ENCODE assay signal across 8 cellular contexts in genomic region chr4:55819634-55820033, GRCh38. TPM values are rescaled to one million over a fixed set of nuclear protein-coding genes. Genes with fewer than 3 reads are reported as not detected.
DNase-seq lines count a peak whose midpoint lies in the region; ATAC-seq and TF ChIP-seq lines count a peak whose summit lies in the region.

Gene EXOC1L, plus strand, starts transcription at chr4:55819790. Its CDS starts 237 bp downstream, at chr4:55820027.

- CTCF ChIA-PET in IMR-90 (lab: Yijun Ruan, JAX): no interaction called here

- no peaks in the 10 kb centered on the region for H3K9me3 Mint-ChIP-seq in endodermal cell

- peak within 1 kb of the TSS; percentile 21; the same call in 1 of the 2 replicates for H3K4me3 ChIP-seq in AG09309 (ENCODE audit: control insufficient read depth, low read depth, low read length)
- peak within 1 kb of the TSS; percentile 29 for H3K4me3 ChIP-seq in IMR-90 (ENCODE audit: insufficient read depth, low read depth, low read length)
- H3K4me3 ChIP-seq in endodermal cell (ENCODE audit: low read length): peak within 1 kb of the TSS; percentile 52

- H3K27ac ChIP-seq in IMR-90 (ENCODE audit: insufficient read depth, low read length): no peak within 1 kb of the TSS
- no peak within 1 kb of the TSS for H3K27ac ChIP-seq in endodermal cell (ENCODE audit: low read depth, low read length)

- no peak for TF ChIP-seq POLR2A in IMR-90 (IDR thresholded peaks at IDR 0.05; ENCODE audit: low read depth, low read length)

- no peaks in the 10 kb centered on the region for H3K79me1 ChIP-seq in IMR-90 (ENCODE audit: low read depth in 1 of 2, low read length in 2 of 2)

- in situ Hi-C loops in IMR-90 (cut with MboI; ENCODE audit: low sequenced_read_pairs): no loop called here

- no peak within 1 kb of the TSS for H2AFZ ChIP-seq in IMR-90 (replicated peaks; ENCODE audit: low read length, poor library complexity)

- no peaks in the 10 kb centered on the region for H3K27me3 Mint-ChIP-seq in endodermal cell (ENCODE audit: insufficient read depth)

- H4K8ac ChIP-seq in IMR-90 (ENCODE audit: low read depth in 2 of 2, low read length in 2 of 2): no peak within 1 kb of the TSS

- TF ChIP-seq CTCF in AG09309 (IDR thresholded peaks at IDR 0.05; ENCODE audit: control insufficient read depth, insufficient read depth, low read depth, low read length, missing control alignments) (no peak), IMR-90 (conservative IDR thresholded peaks at IDR 0.05; ENCODE audit: low read depth, low read length) (no peak), endodermal cell (conservative IDR thresholded peaks at IDR 0.05) (peak; percentile 60)

- H4K20me1 ChIP-seq in IMR-90 (ENCODE audit: insufficient read depth, low read length): no peaks in the 10 kb centered on the region

- no peak for TF ChIP-seq RAD21 in IMR-90 (IDR thresholded peaks at IDR 0.05; ENCODE audit: low read length)

- H3K23ac ChIP-seq in IMR-90 (ENCODE audit: low read depth, low read length): no peak within 1 kb of the TSS

- ATAC-seq in IMR-90 (ENCODE audit: low read depth) (peak; percentile 88), GM19023 (IDR thresholded peaks at IDR 0.05; ENCODE audit: unreplicated experiment) (no peak), HG03460 (IDR thresholded peaks at IDR 0.05; ENCODE audit: unreplicated experiment) (no peak)

- H3K9me1 ChIP-seq in IMR-90 (ENCODE audit: insufficient read depth, low read length): no peaks in the 10 kb centered on the region

- BruUV-seq in IMR-90 (replicated peaks; lab: Mats Ljungman, UMichigan): no TSS peak

- peak within 1 kb of the TSS; percentile 46 for H3K27ac Mint-ChIP-seq in endodermal cell

- peaks cover 8% of the 10 kb centered on the region for H3K4me1 Mint-ChIP-seq in endodermal cell

- peak within 1 kb of the TSS; percentile 22 for H3K4me3 Mint-ChIP-seq in endodermal cell

- no peak within 1 kb of the TSS for H2BK120ac ChIP-seq in IMR-90 (ENCODE audit: low read depth, low read length)

- H3K4me2 ChIP-seq in IMR-90 (ENCODE audit: low read depth, low read length): peak within 1 kb of the TSS; percentile 78

- H4K5ac ChIP-seq in IMR-90 (ENCODE audit: low read depth, low read length): no peak within 1 kb of the TSS

- intact Hi-C loops in IMR-90 (cut with micrococcal nuclease): no loop called here

- no peak within 1 kb of the TSS for H3K18ac ChIP-seq in IMR-90 (ENCODE audit: low read depth, low read length)

- no peaks in the 10 kb centered on the region for H3K36me3 Mint-ChIP-seq in endodermal cell (ENCODE audit: low read depth)

- no peak within 1 kb of the TSS for H3K4ac ChIP-seq in IMR-90 (ENCODE audit: low read depth, low read length)

- H3K14ac ChIP-seq in IMR-90 (replicated peaks; ENCODE audit: low read depth, low read length): no peak within 1 kb of the TSS

- no peaks in the 10 kb centered on the region for H3K36me3 ChIP-seq in IMR-90 (ENCODE audit: control insufficient read depth, insufficient read depth, low read length)
- no peaks in the 10 kb centered on the region for H3K36me3 ChIP-seq in endodermal cell (ENCODE audit: control insufficient read depth, insufficient read depth, low read length)

- dilution Hi-C loops in IMR-90 (cut with HindIII; ENCODE audit: low sequenced_read_pairs, unreplicated experiment): no loop called here

- no peak within 1 kb of the TSS for H4K91ac ChIP-seq in IMR-90 (ENCODE audit: insufficient read depth, low read depth, low read length)

- H3K4me1 ChIP-seq in IMR-90 (ENCODE audit: control insufficient read depth, insufficient read depth, low read length) (no peaks in the 10 kb centered on the region), endodermal cell (ENCODE audit: control insufficient read depth, insufficient read depth, low read length) (no peaks in the 10 kb centered on the region)

- no peak within 1 kb of the TSS for H2BK15ac ChIP-seq in IMR-90 (ENCODE audit: low read depth, low read length)

- H2BK20ac ChIP-seq in IMR-90 (ENCODE audit: low read depth, low read length): no peak within 1 kb of the TSS

- H2AK9ac ChIP-seq in IMR-90 (replicated peaks; ENCODE audit: low read depth, low read length, poor library complexity): no peak within 1 kb of the TSS

- DNase-seq in AG09309 (ENCODE audit: low read depth) (no peak), IMR-90 (no peak), endodermal cell (peak; percentile 95), myocyte (ENCODE audit: low read depth) (peak; percentile 43), cortex of kidney (lab: John Stamatoyannopoulos, UW) (no peak), GDM1 (lab: John Stamatoyannopoulos, UW) (no peak)

- peaks cover 8% of the 10 kb centered on the region for H3K27me3 ChIP-seq in IMR-90 (ENCODE audit: control insufficient read depth, insufficient read depth, low read length)
- H3K27me3 ChIP-seq in endodermal cell (ENCODE audit: control insufficient read depth, insufficient read depth, low read length, poor library complexity, severe bottlenecking): no peaks in the 10 kb centered on the region

- POLR2A ChIA-PET in IMR-90 (lab: Charles Lee; ENCODE audit: unreplicated experiment): no interaction called here

- H2AK5ac ChIP-seq in IMR-90 (ENCODE audit: low read depth, low read length): no peak within 1 kb of the TSS

- H3K56ac ChIP-seq in IMR-90 (ENCODE audit: extremely low read depth, insufficient read depth, low read length): no peak within 1 kb of the TSS

- H3K9ac ChIP-seq in IMR-90 (ENCODE audit: low read depth, low read length) (peak within 1 kb of the TSS; percentile 36; the same call in 1 of the 2 replicates), endodermal cell (ENCODE audit: extremely low read depth, low read length, poor library complexity, severe bottlenecking) (no peak within 1 kb of the TSS)

- H3K9me3 ChIP-seq in IMR-90 (ENCODE audit: control insufficient read depth, insufficient read depth, low read length) (no peaks in the 10 kb centered on the region), endodermal cell (ENCODE audit: control insufficient read depth, low read length) (peaks cover 7% of the 10 kb centered on the region)

- H2BK5ac ChIP-seq in IMR-90 (ENCODE audit: low read depth, low read length, poor library complexity, severe bottlenecking): no peak within 1 kb of the TSS

- no CpG with 5 or more reads among the region's 13 CpGs for WGBS in IMR-90 (ENCODE audit: extremely low coverage in 2 of 2, insufficient read length in 1 of 2), 2 experiments
- 4 to 6% methylated on average over 11 to 13 of the region's 13 CpGs for WGBS in endodermal cell (ENCODE audit: insufficient coverage in 1 of 2, insufficient read length in 1 of 2), 2 experiments

TF ChIP-seq in IMR-90, 13 proteins besides CTCF, POLR2A, EP300 and RAD21:
- no peak for TF ChIP-seq RFX5 (IDR thresholded peaks at IDR 0.05; ENCODE audit: low read depth, low read length)
- no peak for TF ChIP-seq MAFK (IDR thresholded peaks at IDR 0.05; ENCODE audit: low read depth, low read length)
- TF ChIP-seq SMC3 (IDR thresholded peaks at IDR 0.05; ENCODE audit: low read depth, low read length): no peak
- TF ChIP-seq NFE2L2 (IDR thresholded peaks at IDR 0.05; ENCODE audit: low read depth, low read length): no peak
- TF ChIP-seq RCOR1 (IDR thresholded peaks at IDR 0.05; ENCODE audit: insufficient replicate concordance, low read length): no peak
- TF ChIP-seq FOS (IDR thresholded peaks at IDR 0.05; ENCODE audit: low read depth, low read length): no peak
- TF ChIP-seq MXI1 (IDR thresholded peaks at IDR 0.05; ENCODE audit: borderline replicate concordance, low read depth, low read length): no peak
- TF ChIP-seq BHLHE40 (IDR thresholded peaks at IDR 0.05; ENCODE audit: low read depth, low read length): no peak
- TF ChIP-seq CEBPB (IDR thresholded peaks at IDR 0.05; ENCODE audit: low read depth, low read length): no peak
- TF ChIP-seq MAZ (IDR thresholded peaks at IDR 0.05; ENCODE audit: borderline replicate concordance, low read depth, low read length): no peak
- no peak for TF ChIP-seq CHD1 (IDR thresholded peaks at IDR 0.05; ENCODE audit: low read depth, low read length)
- TF ChIP-seq, protein P1, sequence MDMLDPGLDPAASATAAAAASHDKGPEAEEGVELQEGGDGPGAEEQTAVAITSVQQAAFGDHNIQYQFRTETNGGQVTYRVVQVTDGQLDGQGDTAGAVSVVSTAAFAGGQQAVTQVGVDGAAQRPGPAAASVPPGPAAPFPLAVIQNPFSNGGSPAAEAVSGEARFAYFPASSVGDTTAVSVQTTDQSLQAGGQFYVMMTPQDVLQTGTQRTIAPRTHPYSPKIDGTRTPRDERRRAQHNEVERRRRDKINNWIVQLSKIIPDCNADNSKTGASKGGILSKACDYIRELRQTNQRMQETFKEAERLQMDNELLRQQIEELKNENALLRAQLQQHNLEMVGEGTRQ (IDR thresholded peaks at IDR 0.05; ENCODE audit: low read depth, low read length): no peak
- TF ChIP-seq, protein P2, sequence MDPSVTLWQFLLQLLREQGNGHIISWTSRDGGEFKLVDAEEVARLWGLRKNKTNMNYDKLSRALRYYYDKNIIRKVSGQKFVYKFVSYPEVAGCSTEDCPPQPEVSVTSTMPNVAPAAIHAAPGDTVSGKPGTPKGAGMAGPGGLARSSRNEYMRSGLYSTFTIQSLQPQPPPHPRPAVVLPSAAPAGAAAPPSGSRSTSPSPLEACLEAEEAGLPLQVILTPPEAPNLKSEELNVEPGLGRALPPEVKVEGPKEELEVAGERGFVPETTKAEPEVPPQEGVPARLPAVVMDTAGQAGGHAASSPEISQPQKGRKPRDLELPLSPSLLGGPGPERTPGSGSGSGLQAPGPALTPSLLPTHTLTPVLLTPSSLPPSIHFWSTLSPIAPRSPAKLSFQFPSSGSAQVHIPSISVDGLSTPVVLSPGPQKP (IDR thresholded peaks at IDR 0.05; ENCODE audit: borderline replicate concordance, low read depth, low read length): no peak

RNA-seq across cellular contexts. Expression of gene EXOC1L, which starts in this region (rescaled TPM):
- total RNA-seq in IMR-90 (2012; rRNA removed) (not detected in 2 replicates), endodermal cell (not detected), myocyte (not detected in 2 replicates)
- not detected in 2 replicates for polyA plus RNA-seq in IMR-90 (2012; rRNA removed)
- not detected in 2 replicates for polyA plus RNA-seq in IMR-90 (2012; cell fraction: cytosol; rRNA removed)
- not detected in 2 replicates for polyA plus RNA-seq in IMR-90 (2012; cell fraction: nucleus; rRNA removed; ENCODE audit: low replicate concordance)
- polyA plus RNA-seq in endodermal cell (2013, experiment 1 of 2): not detected
- not detected for polyA plus RNA-seq in endodermal cell (2013, experiment 2 of 2)
- not detected for polyA plus RNA-seq in myocyte (2012)

Comparison
In these comparisons a context has a peak if more than half of its experiments do, and no peak if none do; other contexts are left out.
1. Peak in ATAC-seq, H3K4me3 ChIP-seq, H3K9ac ChIP-seq and H3K4me2 ChIP-seq in IMR-90; RNA of the gene not detected or under 1 TPM.
2. Peak in DNase-seq and H3K4me3 ChIP-seq in endodermal cell; RNA of the gene not detected or under 1 TPM.
3. Peak in DNase-seq in myocyte; RNA of the gene not detected or under 1 TPM.